ENCODE assay signal across 8 cellular contexts in the genomic region with DNA sequence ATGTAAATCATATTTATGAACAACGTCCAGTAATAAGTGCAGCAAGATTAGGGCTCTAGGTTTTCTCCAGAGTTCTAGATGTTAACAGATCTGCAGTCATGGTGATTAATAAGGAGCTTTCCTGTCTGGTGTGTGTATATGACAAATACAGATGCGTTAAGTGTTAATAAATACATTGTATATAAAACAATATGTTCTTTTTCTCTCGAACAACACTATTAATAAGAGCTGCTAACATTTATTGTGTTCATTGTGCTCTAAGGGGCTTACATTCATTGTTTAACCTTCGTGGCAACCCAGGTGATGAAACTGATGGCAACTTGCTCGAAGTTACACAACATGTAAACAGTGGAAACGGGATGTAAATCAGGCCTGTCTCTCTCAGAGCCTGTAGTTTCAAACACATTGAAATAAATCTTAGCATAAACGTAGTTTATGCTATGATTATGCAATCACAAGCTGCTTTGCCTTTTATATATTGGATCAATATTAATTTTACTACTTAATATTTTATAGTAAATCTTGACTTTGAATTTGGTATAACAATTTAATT. TPM values are rescaled to one million over a fixed set of nuclear protein-coding genes. Genes with fewer than 3 reads are reported as not detected.
DNase-seq lines count a peak whose midpoint lies in the region; ATAC-seq, FAIRE-seq and TF ChIP-seq lines count a peak whose summit lies in the region.

No MANE protein-coding gene starts in this region.

- CTCF ChIA-PET in H1 (lab: Charles Lee; ENCODE audit: partially characterized antibody): interaction anchor here (0.6 to 2.7 kb wide), 19 partner anchors 11 to 453 kb away, joined by 3 to 12 read pairs (median 4); partner anchors contain the start of genes ELMOD2 and SCOC

- no peak for TF ChIP-seq POLR2A in H1 (IDR thresholded peaks at IDR 0.05; ENCODE audit: control extremely low read depth in 1 of 2, low read depth in 2 of 2, low read length in 2 of 2)

- TF ChIP-seq CTCF in H1 (IDR thresholded peaks at IDR 0.05; ENCODE audit: control extremely low read depth in 1 of 3, insufficient read depth in 1 of 3, low read depth in 1 of 3, low read length in 3 of 3): no peak

- H3K36me3 ChIP-seq in H1 (ENCODE audit: control insufficient read depth in 2 of 4, insufficient read depth in 4 of 4, low read length in 3 of 4) (no peaks in the 10 kb centered on the region), neuronal stem cell (replicated peaks in 1 of 2; ENCODE audit: control insufficient read depth in 2 of 2, insufficient read depth in 2 of 2, low read length in 2 of 2) (peaks cover 0 to 2% of the 10 kb centered on the region in 2 donors)

- H4K20me1 ChIP-seq in H1 (replicated peaks in 1 of 2; ENCODE audit: control insufficient read depth in 1 of 2, insufficient read depth in 2 of 2, low read length in 2 of 2): no peaks in the 10 kb centered on the region

- H3K4me2 ChIP-seq in H1 (ENCODE audit: insufficient read depth in 1 of 2, low read depth in 2 of 2, low read length in 2 of 2) (peak overlapping the region; percentile 64 to 91), neuronal stem cell (ENCODE audit: insufficient read depth, low read length, poor library complexity, severe bottlenecking) (no peak overlapping the region)

- H3K27me3 ChIP-seq in H1 (replicated peaks in 1 of 4; ENCODE audit: control insufficient read depth in 3 of 4, extremely low read depth in 1 of 4, insufficient read depth in 3 of 4, low read length in 3 of 4): peaks cover 0 to 2% (median 0%) of the 10 kb centered on the region in 4 experiments; a peak in 3 of 7 replicates
- peaks cover 0 to 30% (median 0%) of the 10 kb centered on the region in 3 experiments for H3K27me3 ChIP-seq in neuronal stem cell (ENCODE audit: control insufficient read depth in 3 of 3, insufficient read depth in 3 of 3, low read depth in 1 of 3, low read length in 3 of 3)

- H2AK5ac ChIP-seq in H1 (ENCODE audit: low read depth, low read length) (no peak overlapping the region), neuronal stem cell (ENCODE audit: low read depth, low read length) (no peak overlapping the region)

- H2BK15ac ChIP-seq in H1 (ENCODE audit: low read length): no peak overlapping the region
- no peak overlapping the region for H2BK15ac ChIP-seq in neuronal stem cell (ENCODE audit: low read length)

- H3K23me2 ChIP-seq in H1 (ENCODE audit: low read depth, low read length): peaks cover 7% of the 10 kb centered on the region; the same call in 1 of the 2 replicates

- H2BK5ac ChIP-seq in H1 (ENCODE audit: low read depth, low read length) (no peak overlapping the region), neuronal stem cell (ENCODE audit: low read length) (no peak overlapping the region)

- H3K14ac ChIP-seq in H1 (ENCODE audit: insufficient read length) (no peak overlapping the region), neuronal stem cell (ENCODE audit: low read length) (no peak overlapping the region)

- H3K79me1 ChIP-seq in H1 (ENCODE audit: low read depth, low read length) (no peaks in the 10 kb centered on the region), neuronal stem cell (ENCODE audit: low read depth, low read length) (peaks cover 2% of the 10 kb centered on the region)

- H2AFZ ChIP-seq in H1 (ENCODE audit: low read length): peak overlapping the region; percentile 30; the same call in 1 of the 2 replicates
- peak overlapping the region; percentile 100 for H2AFZ ChIP-seq in neuronal stem cell (ENCODE audit: low read length)

- H2BK120ac ChIP-seq in H1 (replicated peaks; ENCODE audit: low read depth, low read length) (no peak overlapping the region), neuronal stem cell (ENCODE audit: low read depth, low read length) (no peak overlapping the region)

- no peak for TF ChIP-seq RAD21 in H1 (IDR thresholded peaks at IDR 0.05 in 1 of 2, conservative IDR thresholded peaks at IDR 0.05 in 1 of 2; ENCODE audit: low read depth in 2 of 2, low read length in 2 of 2)

- H3K4me1 ChIP-seq in H1 (replicated peaks in 1 of 4; ENCODE audit: control insufficient read depth in 3 of 4, insufficient read depth in 4 of 4, low read length in 3 of 4): no peaks in the 10 kb centered on the region; a peak in 2 of 7 replicates
- H3K4me1 ChIP-seq in neuronal stem cell (ENCODE audit: control insufficient read depth in 2 of 2, insufficient read depth in 1 of 2, low read depth in 1 of 2, low read length in 2 of 2): peaks cover 0 to 2% of the 10 kb centered on the region in 2 donors

- no peaks in the 10 kb centered on the region for H3K79me2 ChIP-seq in H1 (ENCODE audit: control insufficient read depth in 1 of 2, insufficient read depth in 2 of 2, low read length in 2 of 2)

- no peak overlapping the region; a peak in 1 of 7 replicates for H3K9ac ChIP-seq in H1 (replicated peaks in 1 of 4; ENCODE audit: extremely low read depth in 1 of 4, low read depth in 3 of 4, low read length in 3 of 4)
- no peak overlapping the region for H3K9ac ChIP-seq in neuronal stem cell (ENCODE audit: low read depth, low read length, poor library complexity)

- H3K4ac ChIP-seq in H1 (replicated peaks; ENCODE audit: insufficient read length, low read depth, low read length) (no peak overlapping the region), neuronal stem cell (ENCODE audit: low read length) (no peak overlapping the region)

- ATAC-seq in HG03460 (IDR thresholded peaks at IDR 0.05; ENCODE audit: unreplicated experiment): no peak

- H3K4me3 ChIP-seq in H1 (ENCODE audit: extremely low read depth in 1 of 4, insufficient read depth in 2 of 4, low read depth in 3 of 4, low read length in 4 of 4) (peak overlapping the region; percentile 50 to 75 (median 71); a peak in 7 of 8 replicates), neuronal stem cell (ENCODE audit: low read length in 2 of 2) (peak overlapping the region in 1 of 2 donors; percentile 98)

- DNase-seq in ELR (ENCODE audit: low read depth) (peak; percentile 14), NCI-H226 (peak; percentile 2), H1 (ENCODE audit: low read depth in 1 of 2, low spot score in 2 of 2) (no peak), neuronal stem cell (ENCODE audit: low spot score) (no peak), anterior cingulate cortex (lab: John Stamatoyannopoulos, UW) (no peak), glomerular visceral epithelial cell (ENCODE audit: extremely low spot score) (no peak)
- no peak for DNase-seq in activated CD4-positive, CD25-positive, alpha-beta regulatory T cell treated with anti-CD3 and anti-CD28 coated beads, Interleukin-2, amount 50 U/mL, for 72 hours

- no peak overlapping the region for H3K56ac ChIP-seq in H1 (replicated peaks; ENCODE audit: insufficient read length, low read depth, low read length)

- H3K27ac ChIP-seq in H1 (ENCODE audit: low read depth, low read length) (no peak overlapping the region), neuronal stem cell (replicated peaks; ENCODE audit: low read length) (no peak overlapping the region)

- H2BK12ac ChIP-seq in H1 (ENCODE audit: low read depth, low read length) (no peak overlapping the region), neuronal stem cell (ENCODE audit: low read length) (no peak overlapping the region)

- H3K18ac ChIP-seq in H1 (ENCODE audit: extremely low read depth, low read length) (no peak overlapping the region), neuronal stem cell (ENCODE audit: low read length) (no peak overlapping the region)

- no peak overlapping the region for H2BK20ac ChIP-seq in H1 (ENCODE audit: low read length)

- no peak for FAIRE-seq in H1 (lab: Jason Lieb, UNC)

- H4K91ac ChIP-seq in H1 (replicated peaks; ENCODE audit: insufficient read length, low read length) (no peak overlapping the region), neuronal stem cell (ENCODE audit: low read depth, low read length, poor library complexity) (no peak overlapping the region)

- H4K5ac ChIP-seq in H1 (ENCODE audit: insufficient read length, low read depth, low read length): no peak overlapping the region

- H3K23ac ChIP-seq in H1 (ENCODE audit: insufficient read length) (no peak overlapping the region), neuronal stem cell (ENCODE audit: low read depth, low read length, poor library complexity) (no peak overlapping the region)

- peak overlapping the region; percentile 87; the same call in 1 of the 2 replicates for H4K8ac ChIP-seq in H1 (ENCODE audit: extremely low read depth, insufficient read depth, low read length)
- H4K8ac ChIP-seq in neuronal stem cell (ENCODE audit: low read depth, low read length): no peak overlapping the region

- POLR2A ChIA-PET in H1 (lab: Charles Lee; ENCODE audit: partially characterized antibody): interaction anchor here (0.6 to 1.5 kb wide), 6 partner anchors 13 to 1411 kb away, joined by 3 to 6 read pairs (median 3); partner anchors contain the start of genes MGAT4D and SCOC

- TF ChIP-seq EP300 in H1 (IDR thresholded peaks at IDR 0.05; ENCODE audit: borderline replicate concordance in 1 of 2, low read depth in 2 of 2, low read length in 2 of 2): no peak

- WGBS in H1 (ENCODE audit: extremely low coverage in 1 of 2, insufficient coverage in 1 of 2, insufficient read length in 1 of 2, insufficient replicate concordance in 2 of 2, low coverage in 1 of 2, low lambda C conversion rate in 2 of 2, missing lambda C conversion rate in 1 of 2), 2 experiments: 68% methylated on average over 7 of the region's 7 CpGs; no CpG with 5 or more reads in 1 of the 2 experiments
- no CpG with 5 or more reads among the region's 7 CpGs for WGBS in neuronal stem cell (ENCODE audit: extremely low coverage in 2 of 2, insufficient read length in 2 of 2, insufficient replicate concordance in 1 of 2), 2 donors

- H3K9me3 ChIP-seq in H1 (ENCODE audit: insufficient read depth in 2 of 2, low read depth in 1 of 2, low read length in 1 of 2) (no peaks in the 10 kb centered on the region), neuronal stem cell (replicated peaks in 1 of 2; ENCODE audit: control insufficient read depth in 2 of 2, insufficient read depth in 1 of 2, low read depth in 1 of 2, low read length in 2 of 2) (no peaks in the 10 kb centered on the region)

RNA-seq across cellular contexts. Expression of gene CLGN, which starts 0.5 kb away (rescaled TPM):
- 3.1 and 3.2 TPM in 2 replicates for total RNA-seq in H1 (2021; fragmentation: NEBNext Ultra II Directional; extraction: Animal tissue kit (Norgen Biotek cat#: 25700))
- polyA plus RNA-seq in H1 (2011; rRNA removed): 0.63 and 1.7 TPM in 2 replicates
- polyA plus RNA-seq in H1 (2011; cell fraction: cytosol; rRNA removed): 2.5 TPM
- 0.46 TPM for polyA plus RNA-seq in H1 (2011; cell fraction: nucleus; rRNA removed)
- 2.6 to 4.8 TPM (median 2.8 TPM) in 4 replicates for polyA plus RNA-seq in H1 (2012, experiment 1 of 2)
- polyA plus RNA-seq in H1 (2012, experiment 2 of 2): 0.41 TPM
- 8.0 TPM for polyA plus RNA-seq in H1 (2013, experiment 1 of 2)
- polyA plus RNA-seq in H1 (2013, experiment 2 of 2): 8.3 TPM
- polyA minus RNA-seq in H1 (2011; rRNA and poly(A)+ RNA removed): 0.69 and 1.4 TPM in 2 replicates
- 0.66 TPM for polyA minus RNA-seq in H1 (2011; cell fraction: cytosol; rRNA and poly(A)+ RNA removed)
- polyA minus RNA-seq in H1 (2011; cell fraction: nucleus; rRNA and poly(A)+ RNA removed): 1.1 TPM
- 36.4 TPM for polyA plus RNA-seq in neuronal stem cell (2013, experiment 1 of 2)
- polyA plus RNA-seq in neuronal stem cell (2013, experiment 2 of 2): 36.4 TPM

RNA-seq across cellular contexts. Expression of gene SCOC, which starts 54.5 kb away (rescaled TPM):
- total RNA-seq in H1 (2021; fragmentation: NEBNext Ultra II Directional; extraction: Animal tissue kit (Norgen Biotek cat#: 25700)): 33.1 and 33.4 TPM in 2 replicates
- polyA plus RNA-seq in H1 (2011; rRNA removed): 4.5 and 12.1 TPM in 2 replicates
- polyA plus RNA-seq in H1 (2011; cell fraction: cytosol; rRNA removed): 19.2 TPM
- 2.0 TPM for polyA plus RNA-seq in H1 (2011; cell fraction: nucleus; rRNA removed)
- polyA plus RNA-seq in H1 (2012, experiment 1 of 2): 10.1 to 24.6 TPM (median 11.7 TPM) in 4 replicates
- polyA plus RNA-seq in H1 (2012, experiment 2 of 2): 6.1 TPM
- polyA plus RNA-seq in H1 (2013, experiment 1 of 2): 19.1 TPM
- polyA plus RNA-seq in H1 (2013, experiment 2 of 2): 21.2 TPM
- 4.2 and 5.2 TPM in 2 replicates for polyA minus RNA-seq in H1 (2011; rRNA and poly(A)+ RNA removed)
- 11.4 TPM for polyA minus RNA-seq in H1 (2011; cell fraction: cytosol; rRNA and poly(A)+ RNA removed)
- polyA minus RNA-seq in H1 (2011; cell fraction: nucleus; rRNA and poly(A)+ RNA removed): 12.6 TPM
- 60.4 TPM for polyA plus RNA-seq in neuronal stem cell (2013, experiment 1 of 2)
- 61.6 TPM for polyA plus RNA-seq in neuronal stem cell (2013, experiment 2 of 2)

Comparison
In these comparisons a context has a peak if more than half of its experiments do, and no peak if none do; other contexts are left out.
1. DNase-seq: peak in ELR (single experiment) and NCI-H226 (single experiment); none in H1 (0 of 2), neuronal stem cell (single experiment), activated CD4-positive, CD25-positive, alpha-beta regulatory T cell treated with anti-CD3 and anti-CD28 coated beads, Interleukin-2, amount 50 U/mL, for 72 hours (single experiment), anterior cingulate cortex (0 of 58) and glomerular visceral epithelial cell (single experiment).